ENCODE assay signal across 1 cellular context in the genomic region with DNA sequence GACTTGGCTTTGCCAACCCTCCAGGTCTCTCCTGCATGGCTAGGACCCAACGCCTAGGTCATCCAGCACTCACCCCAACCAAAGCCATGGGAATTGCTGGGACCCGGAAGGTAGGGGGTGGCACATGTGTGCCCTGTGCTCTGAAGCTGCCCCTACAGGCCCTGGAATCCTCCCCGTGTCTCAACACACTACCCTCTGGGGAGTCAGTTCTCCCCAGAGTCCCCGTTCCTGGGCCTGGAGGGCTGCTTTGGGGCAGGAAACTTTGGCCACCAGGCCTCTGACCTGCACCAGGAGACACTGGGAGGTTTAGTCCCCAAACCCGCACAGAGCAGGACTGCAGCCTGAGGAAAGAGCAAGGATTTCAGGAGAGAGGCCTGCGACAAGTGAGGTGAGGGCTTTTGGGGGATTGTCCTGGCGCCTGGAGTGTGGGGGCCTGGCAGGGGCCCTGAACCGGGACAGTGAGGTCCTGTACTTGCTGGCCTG.
TF ChIP-seq lines count a peak whose summit lies in the region.

No MANE protein-coding gene starts in this region.

TF ChIP-seq in GM12878, 131 proteins besides CTCF, POLR2A, EP300 and RAD21:
- TF ChIP-seq MEF2B (IDR thresholded peaks at IDR 0.05; ENCODE audit: partially characterized antibody, poor library complexity, severe bottlenecking) (peak; percentile 89), HDGF (IDR thresholded peaks at IDR 0.05) (0 out of 2 replicates have a peak, but pooled peaks have one; percentile 23), MXI1 (IDR thresholded peaks at IDR 0.05; ENCODE audit: low read depth, low read length) (peak; percentile 47; the same call in 1 of the 2 replicates), SRF (IDR thresholded peaks at IDR 0.05; ENCODE audit: low read depth in 2 of 2, low read length in 2 of 2) (no peak), CHD2 (IDR thresholded peaks at IDR 0.05; ENCODE audit: borderline replicate concordance, low read depth, low read length) (0 out of 2 replicates have a peak, but pooled peaks have one; percentile 40), EED (IDR thresholded peaks at IDR 0.05; ENCODE audit: low read depth) (no peak), LARP7 (IDR thresholded peaks at IDR 0.05) (peak; percentile 61; the same call in 1 of the 2 replicates), NR2C2 (IDR thresholded peaks at IDR 0.05; ENCODE audit: borderline replicate concordance, control insufficient read depth, insufficient read length, low read depth) (no peak), GATAD2B (conservative IDR thresholded peaks at IDR 0.05; ENCODE audit: low read depth) (0 out of 2 replicates have a peak, but pooled peaks have one; percentile 34), CHD1 (IDR thresholded peaks at IDR 0.05; ENCODE audit: low read depth, low read length) (0 out of 2 replicates have a peak, but pooled peaks have one; percentile 66), RCOR1 (conservative IDR thresholded peaks at IDR 0.05; ENCODE audit: low read depth, low read length) (no peak)
